1 cellular context compared by ENCODE assay signal in the genomic region with DNA sequence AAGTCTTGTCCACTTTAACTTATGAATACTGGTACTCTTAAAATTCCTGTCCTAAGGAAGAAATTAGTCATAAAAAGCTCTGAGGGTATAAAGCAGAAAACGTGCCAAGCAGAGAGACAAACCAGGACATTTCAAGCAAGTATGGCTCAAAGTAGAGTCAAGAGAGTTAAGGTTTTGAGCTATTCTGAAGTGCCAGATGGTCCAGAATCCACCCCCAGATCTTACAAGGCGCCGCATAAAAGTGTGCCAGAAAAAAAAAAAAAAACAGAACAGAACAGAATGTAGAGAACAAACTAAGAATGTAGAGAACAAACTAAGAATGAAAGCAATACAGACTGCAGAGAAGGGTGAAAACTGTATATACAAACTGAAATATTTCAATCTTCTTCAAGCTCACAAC.
TF ChIP-seq lines count a peak whose summit lies in the region.

No MANE protein-coding gene starts in this region.

TF ChIP-seq in GM12878, 131 proteins besides CTCF, POLR2A, EP300 and RAD21 (continued from another document and continues in another):
- TF ChIP-seq CUX1 (IDR thresholded peaks at IDR 0.05; ENCODE audit: insufficient replicate concordance, low read depth, low read length), result peak; percentile 59
- no peak for TF ChIP-seq POU2F2 (IDR thresholded peaks at IDR 0.05; ENCODE audit: borderline replicate concordance, low read depth, low read length)
- TF ChIP-seq EZH2 (IDR thresholded peaks at IDR 0.05; ENCODE audit: borderline replicate concordance, control insufficient read depth, low read depth, low read length), result no peak
- no peak for TF ChIP-seq HSF1 (IDR thresholded peaks at IDR 0.05; ENCODE audit: low read depth, low read length)
- TF ChIP-seq ZBED1 (IDR thresholded peaks at IDR 0.05; ENCODE audit: borderline replicate concordance), result 0 out of 2 replicates have a peak, but pooled peaks have one; percentile 10
- no peak for TF ChIP-seq ATF3 (IDR thresholded peaks at IDR 0.05; ENCODE audit: borderline replicate concordance, extremely low read depth, low read depth, low read length)
- no peak for TF ChIP-seq ZZZ3 (IDR thresholded peaks at IDR 0.05; ENCODE audit: control insufficient read depth, insufficient read length, low read depth)
- no peak for TF ChIP-seq TCF12 (IDR thresholded peaks at IDR 0.05; ENCODE audit: low read depth, low read length)
- no peak for TF ChIP-seq CHD2 (IDR thresholded peaks at IDR 0.05; ENCODE audit: borderline replicate concordance, low read depth, low read length)
- no peak for TF ChIP-seq JUND (IDR thresholded peaks at IDR 0.05; ENCODE audit: low read depth, low read length)
- TF ChIP-seq, protein P1, sequence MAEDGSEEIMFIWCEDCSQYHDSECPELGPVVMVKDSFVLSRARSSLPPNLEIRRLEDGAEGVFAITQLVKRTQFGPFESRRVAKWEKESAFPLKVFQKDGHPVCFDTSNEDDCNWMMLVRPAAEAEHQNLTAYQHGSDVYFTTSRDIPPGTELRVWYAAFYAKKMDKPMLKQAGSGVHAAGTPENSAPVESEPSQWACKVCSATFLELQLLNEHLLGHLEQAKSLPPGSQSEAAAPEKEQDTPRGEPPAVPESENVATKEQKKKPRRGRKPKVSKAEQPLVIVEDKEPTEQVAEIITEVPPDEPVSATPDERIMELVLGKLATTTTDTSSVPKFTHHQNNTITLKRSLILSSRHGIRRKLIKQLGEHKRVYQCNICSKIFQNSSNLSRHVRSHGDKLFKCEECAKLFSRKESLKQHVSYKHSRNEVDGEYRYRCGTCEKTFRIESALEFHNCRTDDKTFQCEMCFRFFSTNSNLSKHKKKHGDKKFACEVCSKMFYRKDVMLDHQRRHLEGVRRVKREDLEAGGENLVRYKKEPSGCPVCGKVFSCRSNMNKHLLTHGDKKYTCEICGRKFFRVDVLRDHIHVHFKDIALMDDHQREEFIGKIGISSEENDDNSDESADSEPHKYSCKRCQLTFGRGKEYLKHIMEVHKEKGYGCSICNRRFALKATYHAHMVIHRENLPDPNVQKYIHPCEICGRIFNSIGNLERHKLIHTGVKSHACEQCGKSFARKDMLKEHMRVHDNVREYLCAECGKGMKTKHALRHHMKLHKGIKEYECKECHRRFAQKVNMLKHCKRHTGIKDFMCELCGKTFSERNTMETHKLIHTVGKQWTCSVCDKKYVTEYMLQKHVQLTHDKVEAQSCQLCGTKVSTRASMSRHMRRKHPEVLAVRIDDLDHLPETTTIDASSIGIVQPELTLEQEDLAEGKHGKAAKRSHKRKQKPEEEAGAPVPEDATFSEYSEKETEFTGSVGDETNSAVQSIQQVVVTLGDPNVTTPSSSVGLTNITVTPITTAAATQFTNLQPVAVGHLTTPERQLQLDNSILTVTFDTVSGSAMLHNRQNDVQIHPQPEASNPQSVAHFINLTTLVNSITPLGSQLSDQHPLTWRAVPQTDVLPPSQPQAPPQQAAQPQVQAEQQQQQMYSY (CRISPR knock-in tag; IDR thresholded peaks at IDR 0.05), result no peak
- TF ChIP-seq HCFC1 (IDR thresholded peaks at IDR 0.05; ENCODE audit: low read length), result no peak
- no peak for TF ChIP-seq CBX3 (IDR thresholded peaks at IDR 0.05; ENCODE audit: borderline replicate concordance, low read depth)
- no peak for TF ChIP-seq USF2 (IDR thresholded peaks at IDR 0.05; ENCODE audit: borderline replicate concordance, low read depth, low read length)
- TF ChIP-seq LARP7 (IDR thresholded peaks at IDR 0.05), result no peak
- no peak for TF ChIP-seq SPI1 (IDR thresholded peaks at IDR 0.05; ENCODE audit: borderline replicate concordance, insufficient read depth, low read depth, low read length)
- peak; percentile 63; the same call in 1 of the 2 replicates for TF ChIP-seq NFIC (IDR thresholded peaks at IDR 0.05; ENCODE audit: low read depth, low read length)
- TF ChIP-seq, protein P2, sequence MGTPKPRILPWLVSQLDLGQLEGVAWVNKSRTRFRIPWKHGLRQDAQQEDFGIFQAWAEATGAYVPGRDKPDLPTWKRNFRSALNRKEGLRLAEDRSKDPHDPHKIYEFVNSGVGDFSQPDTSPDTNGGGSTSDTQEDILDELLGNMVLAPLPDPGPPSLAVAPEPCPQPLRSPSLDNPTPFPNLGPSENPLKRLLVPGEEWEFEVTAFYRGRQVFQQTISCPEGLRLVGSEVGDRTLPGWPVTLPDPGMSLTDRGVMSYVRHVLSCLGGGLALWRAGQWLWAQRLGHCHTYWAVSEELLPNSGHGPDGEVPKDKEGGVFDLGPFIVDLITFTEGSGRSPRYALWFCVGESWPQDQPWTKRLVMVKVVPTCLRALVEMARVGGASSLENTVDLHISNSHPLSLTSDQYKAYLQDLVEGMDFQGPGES (IDR thresholded peaks at IDR 0.05), result no peak
- no peak for TF ChIP-seq KLF5 (IDR thresholded peaks at IDR 0.05; ENCODE audit: partially characterized antibody)
- no peak for TF ChIP-seq SREBF2 (IDR thresholded peaks at IDR 0.05; ENCODE audit: low read length)
- TF ChIP-seq RBBP5 (conservative IDR thresholded peaks at IDR 0.05), result no peak
- no peak for TF ChIP-seq ZBTB4 (CRISPR knock-in tag; IDR thresholded peaks at IDR 0.05)
- peak; percentile 98 for TF ChIP-seq ZNF384 (IDR thresholded peaks at IDR 0.05; ENCODE audit: borderline replicate concordance, low read depth, low read length)
- no peak; the same call in 1 of the 2 replicates for TF ChIP-seq ZNF207 (IDR thresholded peaks at IDR 0.05; ENCODE audit: borderline replicate concordance)
- TF ChIP-seq KDM1A (IDR thresholded peaks at IDR 0.05; ENCODE audit: borderline replicate concordance), result no peak
- peak; percentile 61; the same call in 1 of the 2 replicates for TF ChIP-seq CBX5 (IDR thresholded peaks at IDR 0.05; ENCODE audit: low read depth)
- no peak for TF ChIP-seq ZSCAN29 (IDR thresholded peaks at IDR 0.05)
- no peak for TF ChIP-seq ATF7 (IDR thresholded peaks at IDR 0.05; ENCODE audit: low read depth)
- no peak for TF ChIP-seq IKZF1 (conservative IDR thresholded peaks at IDR 0.05)
- TF ChIP-seq, protein P3, sequence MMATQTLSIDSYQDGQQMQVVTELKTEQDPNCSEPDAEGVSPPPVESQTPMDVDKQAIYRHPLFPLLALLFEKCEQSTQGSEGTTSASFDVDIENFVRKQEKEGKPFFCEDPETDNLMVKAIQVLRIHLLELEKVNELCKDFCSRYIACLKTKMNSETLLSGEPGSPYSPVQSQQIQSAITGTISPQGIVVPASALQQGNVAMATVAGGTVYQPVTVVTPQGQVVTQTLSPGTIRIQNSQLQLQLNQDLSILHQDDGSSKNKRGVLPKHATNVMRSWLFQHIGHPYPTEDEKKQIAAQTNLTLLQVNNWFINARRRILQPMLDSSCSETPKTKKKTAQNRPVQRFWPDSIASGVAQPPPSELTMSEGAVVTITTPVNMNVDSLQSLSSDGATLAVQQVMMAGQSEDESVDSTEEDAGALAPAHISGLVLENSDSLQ (IDR thresholded peaks at IDR 0.05), result no peak
- no peak for TF ChIP-seq CEBPZ (IDR thresholded peaks at IDR 0.05; ENCODE audit: low read depth, low read length)
- TF ChIP-seq NFYA (IDR thresholded peaks at IDR 0.05; ENCODE audit: borderline replicate concordance, low read depth, low read length), result no peak
